In genomic region chr19:7307590-7308218, GRCh38 we compare ENCODE assay signal across 20 cellular contexts.
"Had no signal": no experiment of that assay in that cellular context is flagged by ENCODE, and none has a peak within 500 bp of the region (broad histone marks: within the 10 kb centered on the region; RNA-seq: fewer than 3 reads in every experiment).

No MANE protein-coding gene starts in this region.

- H3K9me3 Mint-ChIP-seq: immature natural killer cell had no signal

- H3K9me3 ChIP-seq: esophagus muscularis mucosa, gastroesophageal sphincter, heart left ventricle, left lung, lower lobe of right lung had no signal

- H3K79me2 ChIP-seq: hepatocyte had no signal

- H3K4me3 ChIP-seq: coronary artery, dorsolateral prefrontal cortex, esophagus muscularis mucosa, gastroesophageal sphincter, heart left ventricle, hepatocyte, left lung, lower lobe of right lung had no signal

- H3K27me3 ChIP-seq: dorsolateral prefrontal cortex, esophagus muscularis mucosa, foreskin keratinocyte, heart left ventricle, hepatocyte, left lung had no signal

- DNase-seq: dermis blood vessel endothelial cell; effector CD4-positive, alpha-beta T cell; effector memory CD4-positive, alpha-beta T cell; foreskin keratinocyte; heart left ventricle; hypothalamus; immature natural killer cell; islet precursor cell; kidney; kidney glomerular epithelial cell; left lung; left ventricle myocardium superior; lower lobe of right lung; mesenchymal stem cell; midbrain had no signal

- H3K4me1 ChIP-seq: esophagus muscularis mucosa, foreskin keratinocyte, gastroesophageal sphincter, heart left ventricle, lower lobe of right lung had no signal

- H2AFZ ChIP-seq: hepatocyte had no signal

- H3K36me3 ChIP-seq: esophagus muscularis mucosa, gastroesophageal sphincter, heart left ventricle, left lung, lower lobe of right lung had no signal

- H3K4me3 Mint-ChIP-seq: immature natural killer cell had no signal

- H3K4me1 Mint-ChIP-seq: immature natural killer cell had no signal

- H3K36me3 Mint-ChIP-seq: immature natural killer cell had no signal

- ATAC-seq: foreskin keratinocyte, gastroesophageal sphincter, heart left ventricle, left lung, left ventricle myocardium superior, lower lobe of right lung had no signal

- H3K27ac ChIP-seq: coronary artery, dorsolateral prefrontal cortex, esophagus muscularis mucosa, foreskin keratinocyte, gastroesophageal sphincter, heart left ventricle, hepatocyte, left lung, lower lobe of right lung had no signal

- H3K4me2 ChIP-seq: hepatocyte had no signal

- H3K27ac Mint-ChIP-seq: immature natural killer cell had no signal
